ENCODE assay signal across 20 cellular contexts in the genomic region with DNA sequence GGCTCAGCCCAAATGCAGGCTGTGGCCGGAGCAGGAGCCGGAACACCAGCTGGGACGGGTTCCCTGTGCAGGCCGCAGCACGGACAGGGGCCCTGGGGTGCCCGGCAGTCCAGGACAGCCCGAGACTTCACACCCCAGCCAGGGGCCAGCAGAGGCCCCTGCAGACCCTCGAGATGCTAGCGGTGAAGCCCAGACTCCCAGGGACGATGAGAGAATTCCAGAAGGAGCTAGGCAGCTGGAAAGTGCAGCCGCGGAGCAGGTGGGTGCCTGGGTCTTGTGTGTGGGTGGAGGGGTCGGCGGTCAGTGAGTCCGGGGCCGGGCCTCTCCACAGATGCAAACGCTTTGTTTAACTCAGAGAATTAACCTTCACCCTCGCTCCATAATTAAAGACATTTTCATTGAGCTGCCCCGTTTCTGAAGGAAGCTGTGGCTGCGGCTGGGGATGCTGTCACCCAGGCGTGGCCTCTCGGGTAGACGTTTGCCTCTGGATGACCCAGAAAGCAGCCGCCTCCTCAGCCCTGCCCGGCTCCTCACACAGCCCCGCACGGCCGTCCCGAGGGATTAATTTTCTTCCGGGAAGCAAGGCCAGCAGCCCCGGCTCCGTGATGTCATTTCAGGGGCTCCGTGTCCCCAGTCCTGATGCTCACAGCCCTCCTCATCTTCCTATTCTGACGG. TPM values are rescaled to one million over a fixed set of nuclear protein-coding genes. Genes with fewer than 3 reads are reported as not detected.
DNase-seq lines count a peak whose midpoint lies in the region; ATAC-seq, FAIRE-seq and TF ChIP-seq lines count a peak whose summit lies in the region.
"Had no signal": no experiment of that assay in that cellular context is flagged by ENCODE, and none has a peak within 500 bp of the region (broad histone marks: within the 10 kb centered on the region; RNA-seq: fewer than 3 reads in every experiment).

No MANE protein-coding gene starts in this region.

- peak overlapping the region; percentile 65 for H3K23ac ChIP-seq in neuronal stem cell (ENCODE audit: low read depth, low read length, poor library complexity)

- peaks cover 27 to 77% (median 73%) of the 10 kb centered on the region in 10 experiments for H3K4me1 ChIP-seq in BLaER1 treated with 17β-estradiol and CSF1 and Interleukin-3, amounts not matched to agents 10 nM and 100 nM
- H3K4me1 ChIP-seq in SJCRH30, result no peaks in the 10 kb centered on the region
- no peaks in the 10 kb centered on the region for H3K4me1 ChIP-seq in kidney (ENCODE audit: control insufficient read depth in 1 of 2, insufficient read depth in 1 of 2, low read depth in 1 of 2, low read length in 2 of 2)
- H3K4me1 ChIP-seq in neuronal stem cell (ENCODE audit: control insufficient read depth in 2 of 2, insufficient read depth in 1 of 2, low read depth in 1 of 2, low read length in 2 of 2), result peaks cover 5% of the 10 kb centered on the region in 2 donors

- no peak for ATAC-seq in GM19035 (IDR thresholded peaks at IDR 0.05; ENCODE audit: unreplicated experiment)
- ATAC-seq in HG03354 (IDR thresholded peaks at IDR 0.05; ENCODE audit: poor library complexity, severe bottlenecking, unreplicated experiment), result no peak

- no CpG with 5 or more reads among the region's 34 CpGs for WGBS in neuronal stem cell (ENCODE audit: extremely low coverage in 2 of 2, insufficient read length in 2 of 2, insufficient replicate concordance in 1 of 2), 2 donors

- no peak for TF ChIP-seq CTCF in kidney (IDR thresholded peaks at IDR 0.05; ENCODE audit: borderline replicate concordance, extremely low read depth, insufficient read depth)

- peak overlapping the region; percentile 83 for H3K18ac ChIP-seq in neuronal stem cell (ENCODE audit: low read length)

- H3K27me3 ChIP-seq in BLaER1 treated with 17β-estradiol and CSF1 and Interleukin-3, amounts not matched to agents 10 nM and 100 nM, result peaks cover 0 to 62% (median 16%) of the 10 kb centered on the region in 11 experiments; a peak in 19 of 22 replicates
- no peaks in the 10 kb centered on the region; the same call in 1 of the 2 replicates for H3K27me3 ChIP-seq in SJCRH30
- H3K27me3 ChIP-seq in neuronal stem cell (ENCODE audit: control insufficient read depth in 3 of 3, insufficient read depth in 3 of 3, low read depth in 1 of 3, low read length in 3 of 3), result peaks cover 0 to 2% (median 0%) of the 10 kb centered on the region in 3 experiments

- H3K4me3 ChIP-seq in BLaER1 treated with 17β-estradiol and CSF1 and Interleukin-3, amounts not matched to agents 10 nM and 100 nM, result peak overlapping the region in 9 of 10 experiments; percentile 1 to 63 (median 55); a peak in 16 of 20 replicates
- H3K4me3 ChIP-seq in SJCRH30, result no peak overlapping the region
- no peak overlapping the region for H3K4me3 ChIP-seq in kidney (ENCODE audit: low read length in 2 of 2)
- H3K4me3 ChIP-seq in neuronal stem cell (ENCODE audit: low read length in 2 of 2), result no peak overlapping the region

- peak overlapping the region; percentile 92 for H2BK15ac ChIP-seq in neuronal stem cell (ENCODE audit: low read length)

- peak overlapping the region; percentile 82 for H2BK5ac ChIP-seq in neuronal stem cell (ENCODE audit: low read length)

- peak overlapping the region; percentile 5 for H2AFZ ChIP-seq in neuronal stem cell (ENCODE audit: low read length)

- peak overlapping the region in 8 of 11 experiments; percentile 41 to 77 (median 62); a peak in 15 of 22 replicates for H3K9ac ChIP-seq in BLaER1 treated with 17β-estradiol and CSF1 and Interleukin-3, amounts not matched to agents 10 nM and 100 nM
- H3K9ac ChIP-seq in kidney (ENCODE audit: low read length in 2 of 2) (no peak overlapping the region), neuronal stem cell (ENCODE audit: low read depth, low read length, poor library complexity) (no peak overlapping the region)

- H2BK12ac ChIP-seq in neuronal stem cell (ENCODE audit: low read length), result no peak overlapping the region

- H3K14ac ChIP-seq in neuronal stem cell (ENCODE audit: low read length), result no peak overlapping the region

- H4K20me1 ChIP-seq in BLaER1 treated with 17β-estradiol and CSF1 and Interleukin-3, amounts not matched to agents 10 nM and 100 nM, result peaks cover 0 to 57% (median 27%) of the 10 kb centered on the region in 11 experiments; a peak in 16 of 22 replicates

- intact Hi-C loops in kidney (cut with DNase I), result no loop called here

- H3K9me3 ChIP-seq in BLaER1 treated with 17β-estradiol and CSF1 and Interleukin-3, amounts not matched to agents 10 nM and 100 nM (replicated peaks in 1 of 11), result peaks cover 0 to 5% (median under 1%) of the 10 kb centered on the region in 11 experiments; a peak in 9 of 22 replicates
- H3K9me3 ChIP-seq in SJCRH30 (replicated peaks) (no peaks in the 10 kb centered on the region), kidney (ENCODE audit: control insufficient read depth in 1 of 2, low read length in 2 of 2) (no peaks in the 10 kb centered on the region), neuronal stem cell (replicated peaks in 1 of 2; ENCODE audit: control insufficient read depth in 2 of 2, insufficient read depth in 1 of 2, low read depth in 1 of 2, low read length in 2 of 2) (peaks cover 0 to 9% of the 10 kb centered on the region in 2 donors)

- no peak overlapping the region for H3K4ac ChIP-seq in neuronal stem cell (ENCODE audit: low read length)

- H4K91ac ChIP-seq in neuronal stem cell (ENCODE audit: low read depth, low read length, poor library complexity), result no peak overlapping the region

- H3K36me3 ChIP-seq in BLaER1 treated with 17β-estradiol and CSF1 and Interleukin-3, amounts not matched to agents 10 nM and 100 nM, result peaks cover 0 to under 1% (median 0%) of the 10 kb centered on the region in 11 experiments; a peak in 1 of 22 replicates
- H3K36me3 ChIP-seq in SJCRH30 (no peaks in the 10 kb centered on the region), kidney (ENCODE audit: control insufficient read depth in 1 of 2, insufficient read depth in 2 of 2, low read length in 2 of 2) (no peaks in the 10 kb centered on the region), neuronal stem cell (replicated peaks in 1 of 2; ENCODE audit: control insufficient read depth in 2 of 2, insufficient read depth in 2 of 2, low read length in 2 of 2) (peaks cover 0 to 10% of the 10 kb centered on the region in 2 donors)

- H4K8ac ChIP-seq in neuronal stem cell (ENCODE audit: low read depth, low read length), result peak overlapping the region; percentile 17

- H3K4me2 ChIP-seq in BLaER1 treated with 17β-estradiol and CSF1 and Interleukin-3, amounts not matched to agents 10 nM and 100 nM, result peak overlapping the region; percentile 69 to 100 (median 99)
- no peak overlapping the region for H3K4me2 ChIP-seq in neuronal stem cell (ENCODE audit: insufficient read depth, low read length, poor library complexity, severe bottlenecking)

- H3K79me1 ChIP-seq in neuronal stem cell (ENCODE audit: low read depth, low read length), result peaks cover 11% of the 10 kb centered on the region

- H2BK120ac ChIP-seq in neuronal stem cell (ENCODE audit: low read depth, low read length), result no peak overlapping the region

- H2AK5ac ChIP-seq in neuronal stem cell (ENCODE audit: low read depth, low read length), result peak overlapping the region; percentile 63

- DNase-seq in SJCRH30 (peak; percentile 20 to 34), kidney (peak; percentile 67), neuronal stem cell (ENCODE audit: low spot score) (no peak), anterior cingulate cortex (lab: John Stamatoyannopoulos, UW) (no peak)
- DNase-seq: ACHN; CD8-positive, alpha-beta memory T cell; COR-L47; DMS 273 treated with DMSO at 0.1 percent for 48 hours; H9; KG1 had no signal

- peak overlapping the region in 7 of 11 experiments; percentile 32 to 83 (median 70); a peak in 13 of 22 replicates for H3K27ac ChIP-seq in BLaER1 treated with 17β-estradiol and CSF1 and Interleukin-3, amounts not matched to agents 10 nM and 100 nM
- H3K27ac ChIP-seq in SJCRH30, result no peak overlapping the region
- no peak overlapping the region for H3K27ac ChIP-seq in kidney (ENCODE audit: low read depth in 2 of 2, low read length in 2 of 2)
- H3K27ac ChIP-seq in neuronal stem cell (replicated peaks; ENCODE audit: low read length), result no peak overlapping the region

- FAIRE-seq in kidney (lab: Jason Lieb, UNC), result no peak
- FAIRE-seq: A204.1, G401.6, GM12892, GM18507, H1, HepG2 had no signal

RNA-seq across cellular contexts. Expression of a gene that starts 26.5 kb away (rescaled TPM):
- 1.1 TPM in 1 of 2 replicates, not detected in the other for total RNA-seq in SJCRH30 (2014; rRNA removed; shearing (Covaris generic))
- 8.7 TPM for total RNA-seq in kidney
- polyA plus RNA-seq in kidney (ENCODE audit: insufficient read depth, low read depth, low replicate concordance), result 0.43 TPM
- 6.4 TPM for polyA plus RNA-seq in neuronal stem cell (2013, experiment 1 of 2)
- polyA plus RNA-seq in neuronal stem cell (2013, experiment 2 of 2), result 6.1 TPM
- total RNA-seq: CD8-positive, alpha-beta memory T cell; HepG2 had no signal

RNA-seq across cellular contexts. Expression of a gene that starts 43.5 kb away (rescaled TPM):
- total RNA-seq in SJCRH30 (2014; rRNA removed; shearing (Covaris generic)), result not detected in 2 replicates
- total RNA-seq in kidney, result not detected
- not detected for polyA plus RNA-seq in kidney (ENCODE audit: insufficient read depth, low read depth, low replicate concordance)
- 0.35 TPM for polyA plus RNA-seq in neuronal stem cell (2013, experiment 1 of 2)
- 0.33 TPM for polyA plus RNA-seq in neuronal stem cell (2013, experiment 2 of 2)
- total RNA-seq: CD8-positive, alpha-beta memory T cell; HepG2 had no signal
- polyA plus RNA-seq: BJ; CD8-positive, alpha-beta memory T cell; HepG2 had no signal

RNA-seq across cellular contexts. Expression of a gene that starts 51.1 kb away (rescaled TPM):
- total RNA-seq in SJCRH30 (2014; rRNA removed; shearing (Covaris generic)), result 0.10 and 0.26 TPM in 2 replicates
- 3.3 TPM for total RNA-seq in kidney
- polyA plus RNA-seq in kidney (ENCODE audit: insufficient read depth, low read depth, low replicate concordance), result 0.39 TPM
- polyA plus RNA-seq in neuronal stem cell (2013, experiment 1 of 2), result 0.42 TPM
- 0.35 TPM for polyA plus RNA-seq in neuronal stem cell (2013, experiment 2 of 2)
- total RNA-seq: CD8-positive, alpha-beta memory T cell; HepG2 had no signal
- polyA plus RNA-seq: BJ; CD8-positive, alpha-beta memory T cell; HepG2 had no signal

Comparison
In these comparisons a context has a peak if more than half of its experiments do, and no peak if none do; other contexts are left out.
1. H3K27ac ChIP-seq: peak in BLaER1 treated with 17β-estradiol and CSF1 and Interleukin-3, amounts not matched to agents 10 nM and 100 nM (7 of 11); none in SJCRH30 (single experiment), kidney (0 of 2) and neuronal stem cell (single experiment).
2. H3K4me3 ChIP-seq: peak in BLaER1 treated with 17β-estradiol and CSF1 and Interleukin-3, amounts not matched to agents 10 nM and 100 nM (9 of 10); none in SJCRH30 (single experiment), kidney (0 of 2) and neuronal stem cell (0 of 2).
3. H3K9ac ChIP-seq: peak in BLaER1 treated with 17β-estradiol and CSF1 and Interleukin-3, amounts not matched to agents 10 nM and 100 nM (8 of 11); none in kidney (0 of 2) and neuronal stem cell (single experiment).
4. DNase-seq: peak in SJCRH30 (2 of 2) and kidney (single experiment); none in neuronal stem cell (single experiment) and anterior cingulate cortex (0 of 58).